In the genomic region with DNA sequence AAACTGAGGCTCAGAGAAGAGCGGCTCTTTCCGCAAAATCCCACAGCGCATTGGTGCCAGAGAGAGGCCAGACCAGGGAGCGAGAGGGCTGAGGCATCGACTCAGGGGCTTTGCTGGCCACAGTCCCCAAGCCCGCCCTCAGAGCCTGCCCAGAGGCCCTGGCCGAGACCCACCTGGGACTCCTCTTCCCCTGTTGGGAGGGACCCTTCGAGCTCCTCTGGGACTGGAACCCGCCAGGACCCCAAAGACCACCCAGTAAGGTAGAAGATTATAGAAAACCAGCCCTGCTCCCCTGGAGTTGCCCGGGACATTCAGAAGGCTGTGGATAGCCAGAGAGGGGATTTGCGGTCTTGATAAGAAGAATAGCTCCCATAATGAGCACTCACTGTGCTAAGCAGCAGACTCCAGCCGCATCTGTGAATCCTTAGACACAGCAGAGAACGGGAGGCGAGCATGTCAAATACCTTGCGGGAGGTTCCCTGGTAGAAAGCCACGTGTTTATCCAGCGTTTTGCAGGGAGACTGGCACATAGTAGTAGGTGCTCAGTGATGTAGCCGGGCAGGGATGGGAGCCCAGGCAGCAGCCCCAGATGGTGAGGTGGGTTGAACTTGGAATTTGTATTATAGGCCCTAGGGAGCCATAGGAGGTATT, we compare ENCODE assay signal across 2 cellular contexts.
TF ChIP-seq lines count a peak whose summit lies in the region.

No MANE protein-coding gene starts in this region.

TF ChIP-seq in endothelial cell of umbilical vein, 7 proteins besides CTCF, POLR2A, EP300 and RAD21:
- no peak for TF ChIP-seq GATA2 (IDR thresholded peaks at IDR 0.05; ENCODE audit: insufficient read depth, insufficient read length, low read depth, low read length)
- no peak for TF ChIP-seq JUN (IDR thresholded peaks at IDR 0.05; ENCODE audit: borderline replicate concordance, insufficient read depth, insufficient read length, low read depth)

TF ChIP-seq in neural cell, 6 proteins besides CTCF, POLR2A, EP300 and RAD21:
- TF ChIP-seq MXI1 (conservative IDR thresholded peaks at IDR 0.05; ENCODE audit: poor library complexity, severe bottlenecking) (no peak), SMC3 (conservative IDR thresholded peaks at IDR 0.05; ENCODE audit: poor library complexity) (no peak), TAF1 (IDR thresholded peaks at IDR 0.05; ENCODE audit: low read depth) (no peak), POLR2AphosphoS5 (IDR thresholded peaks at IDR 0.05) (no peak)
- TF ChIP-seq, protein P1, sequence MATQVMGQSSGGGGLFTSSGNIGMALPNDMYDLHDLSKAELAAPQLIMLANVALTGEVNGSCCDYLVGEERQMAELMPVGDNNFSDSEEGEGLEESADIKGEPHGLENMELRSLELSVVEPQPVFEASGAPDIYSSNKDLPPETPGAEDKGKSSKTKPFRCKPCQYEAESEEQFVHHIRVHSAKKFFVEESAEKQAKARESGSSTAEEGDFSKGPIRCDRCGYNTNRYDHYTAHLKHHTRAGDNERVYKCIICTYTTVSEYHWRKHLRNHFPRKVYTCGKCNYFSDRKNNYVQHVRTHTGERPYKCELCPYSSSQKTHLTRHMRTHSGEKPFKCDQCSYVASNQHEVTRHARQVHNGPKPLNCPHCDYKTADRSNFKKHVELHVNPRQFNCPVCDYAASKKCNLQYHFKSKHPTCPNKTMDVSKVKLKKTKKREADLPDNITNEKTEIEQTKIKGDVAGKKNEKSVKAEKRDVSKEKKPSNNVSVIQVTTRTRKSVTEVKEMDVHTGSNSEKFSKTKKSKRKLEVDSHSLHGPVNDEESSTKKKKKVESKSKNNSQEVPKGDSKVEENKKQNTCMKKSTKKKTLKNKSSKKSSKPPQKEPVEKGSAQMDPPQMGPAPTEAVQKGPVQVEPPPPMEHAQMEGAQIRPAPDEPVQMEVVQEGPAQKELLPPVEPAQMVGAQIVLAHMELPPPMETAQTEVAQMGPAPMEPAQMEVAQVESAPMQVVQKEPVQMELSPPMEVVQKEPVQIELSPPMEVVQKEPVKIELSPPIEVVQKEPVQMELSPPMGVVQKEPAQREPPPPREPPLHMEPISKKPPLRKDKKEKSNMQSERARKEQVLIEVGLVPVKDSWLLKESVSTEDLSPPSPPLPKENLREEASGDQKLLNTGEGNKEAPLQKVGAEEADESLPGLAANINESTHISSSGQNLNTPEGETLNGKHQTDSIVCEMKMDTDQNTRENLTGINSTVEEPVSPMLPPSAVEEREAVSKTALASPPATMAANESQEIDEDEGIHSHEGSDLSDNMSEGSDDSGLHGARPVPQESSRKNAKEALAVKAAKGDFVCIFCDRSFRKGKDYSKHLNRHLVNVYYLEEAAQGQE (IDR thresholded peaks at IDR 0.05; ENCODE audit: borderline replicate concordance), result no peak
